ENCODE assay signal across 18 cellular contexts in the genomic region with DNA sequence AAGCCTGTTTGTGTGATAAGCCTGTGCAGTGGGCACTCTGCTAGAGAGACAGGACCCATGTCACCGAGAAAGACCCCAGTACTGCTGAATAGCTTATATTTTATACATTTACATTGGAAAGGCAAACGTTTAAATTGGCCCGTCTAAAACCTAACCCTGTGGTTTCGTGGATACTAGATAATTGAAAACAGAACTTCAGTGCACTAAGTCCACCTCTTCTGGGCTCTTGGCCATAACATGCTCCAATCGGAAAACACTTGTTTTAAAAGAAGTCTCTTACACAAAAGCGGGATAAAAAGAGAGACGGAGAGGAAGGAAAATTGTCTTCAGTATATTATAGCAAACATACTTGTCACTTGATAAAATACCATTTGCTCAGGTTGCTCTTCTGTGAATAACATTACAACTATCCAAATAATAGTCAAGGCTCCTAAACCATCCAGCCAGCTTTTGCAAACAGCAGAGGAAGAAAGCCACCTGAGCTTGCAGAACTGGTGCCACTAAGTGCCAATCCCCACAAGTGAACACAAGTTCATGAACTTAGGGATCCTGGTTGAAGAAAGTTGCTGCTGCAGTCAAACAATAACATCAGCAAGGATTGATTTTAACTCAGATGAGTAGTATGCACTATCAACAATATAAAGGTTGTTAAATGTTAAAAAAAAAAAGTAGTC.
DNase-seq lines count a peak whose midpoint lies in the region; ATAC-seq and TF ChIP-seq lines count a peak whose summit lies in the region.
"Had no signal": no experiment of that assay in that cellular context is flagged by ENCODE, and none has a peak within 500 bp of the region (broad histone marks: within the 10 kb centered on the region; RNA-seq: fewer than 3 reads in every experiment).

No MANE protein-coding gene starts in this region.

- no peak for TF ChIP-seq CTCF in brain microvascular endothelial cell (IDR thresholded peaks at IDR 0.05; ENCODE audit: low read depth, low read length, missing control alignments)
- TF ChIP-seq CTCF in left lung (IDR thresholded peaks at IDR 0.05) = no peak
- TF ChIP-seq CTCF in thoracic aorta (IDR thresholded peaks at IDR 0.05) = no peak

- H3K36me3 ChIP-seq in brain microvascular endothelial cell (replicated peaks) (no peaks in the 10 kb centered on the region), left lung (no peaks in the 10 kb centered on the region), thoracic aorta (no peaks in the 10 kb centered on the region)
- H3K36me3 ChIP-seq: prostate gland had no signal

- no peak overlapping the region for H3K4me3 Mint-ChIP-seq in activated CD4-positive, alpha-beta T cell treated with anti-CD3 and anti-CD28 coated beads, Interleukin-2, amount 10 ng/mL, durations not matched to agents 24 days and 14 days
- H3K4me3 Mint-ChIP-seq: activated T-cell treated with anti-CD3 and anti-CD28 coated beads, Interleukin-2, amount 50 U/mL, for 24 hours; T-helper 2 cell treated with Interferon-gamma antibody and Interleukin-4, amounts not matched to agents 5 μg/mL and 100 μg/mL, for 36 hours; type B pancreatic cell had no signal

- H3K36me3 Mint-ChIP-seq in activated CD4-positive, alpha-beta T cell treated with anti-CD3 and anti-CD28 coated beads, Interleukin-2, amount 10 ng/mL, durations not matched to agents 24 days and 14 days (ENCODE audit: low read depth) = no peaks in the 10 kb centered on the region
- H3K36me3 Mint-ChIP-seq: type B pancreatic cell had no signal

- in situ Hi-C loops in brain microvascular endothelial cell (cut with HindIII; ENCODE audit: low pct_ligation_motif_present, low sequenced_read_pairs) = no loop called here

- peaks cover 0 to 8% of the 10 kb centered on the region in 2 donors for H3K4me1 ChIP-seq in left lung
- H3K4me1 ChIP-seq in thoracic aorta (ENCODE audit: control insufficient read depth in 1 of 2, low read depth in 2 of 2) = peaks cover 14 to 54% of the 10 kb centered on the region in 2 donors
- H3K4me1 ChIP-seq: prostate gland had no signal

- ATAC-seq in left lung = peak; percentile 79
- no peak for ATAC-seq in thoracic aorta (ENCODE audit: insufficient number of reproducible peaks, low FRiP score, low read depth)

- H3K9me3 ChIP-seq in left lung (no peaks in the 10 kb centered on the region), thoracic aorta (no peaks in the 10 kb centered on the region)
- H3K9me3 ChIP-seq: prostate gland had no signal

- H3K4me1 Mint-ChIP-seq in activated CD4-positive, alpha-beta T cell treated with anti-CD3 and anti-CD28 coated beads, Interleukin-2, amount 10 ng/mL, durations not matched to agents 24 days and 14 days = no peaks in the 10 kb centered on the region

- H3K27me3 Mint-ChIP-seq in activated CD4-positive, alpha-beta T cell treated with anti-CD3 and anti-CD28 coated beads, Interleukin-2, amount 10 ng/mL, durations not matched to agents 24 days and 14 days = no peaks in the 10 kb centered on the region
- H3K27me3 Mint-ChIP-seq: activated T-cell treated with anti-CD3 and anti-CD28 coated beads, Interleukin-2, amount 50 U/mL, for 24 hours; type B pancreatic cell had no signal

- intact Hi-C loops in activated CD4-positive, alpha-beta T cell treated with anti-CD3 and anti-CD28 coated beads, Interleukin-2, amount 10 ng/mL, durations not matched to agents 24 days and 14 days (cut with micrococcal nuclease) = no loop called here
- intact Hi-C loops in left lung (cut with DNase I) = no loop called here

- H3K4me3 ChIP-seq in brain microvascular endothelial cell (ENCODE audit: low read depth, low read length) = no peak overlapping the region
- H3K4me3 ChIP-seq in left lung = no peak overlapping the region
- H3K4me3 ChIP-seq in thoracic aorta = no peak overlapping the region
- H3K4me3 ChIP-seq: prostate gland had no signal

- H3K27ac ChIP-seq in brain microvascular endothelial cell (peak overlapping the region; percentile 5), left lung (no peak overlapping the region), thoracic aorta (peak overlapping the region; percentile 3 to 55)
- H3K27ac ChIP-seq: 22Rv1, prostate gland, RWPE1 had no signal

- no peak overlapping the region for H3K27ac Mint-ChIP-seq in activated CD4-positive, alpha-beta T cell treated with anti-CD3 and anti-CD28 coated beads, Interleukin-2, amount 10 ng/mL, durations not matched to agents 24 days and 14 days
- H3K27ac Mint-ChIP-seq: activated T-cell treated with anti-CD3 and anti-CD28 coated beads, Interleukin-2, amount 50 U/mL, for 24 hours; T-helper 2 cell treated with Interferon-gamma antibody and Interleukin-4, amounts not matched to agents 5 μg/mL and 100 μg/mL, for 36 hours; type B pancreatic cell had no signal

- H3K27me3 ChIP-seq in brain microvascular endothelial cell (replicated peaks) = no peaks in the 10 kb centered on the region
- H3K27me3 ChIP-seq in left lung = no peaks in the 10 kb centered on the region
- H3K27me3 ChIP-seq in thoracic aorta (replicated peaks; ENCODE audit: insufficient read depth) = no peaks in the 10 kb centered on the region

- peak; percentile 25 for DNase-seq in activated CD4-positive, alpha-beta T cell treated with anti-CD3 and anti-CD28 coated beads, Interleukin-2, amount 10 ng/mL, durations not matched to agents 24 days and 14 days
- DNase-seq in activated CD4-positive, alpha-beta T cell treated with anti-CD3 and anti-CD28 coated beads for 4 hours = no peak
- DNase-seq in brain microvascular endothelial cell (no peak), left lung (no peak), thoracic aorta (ENCODE audit: low spot score) (no peak), anterior cingulate cortex (lab: John Stamatoyannopoulos, UW) (no peak), dermis blood vessel endothelial cell (no peak), COLO668 (lab: John Stamatoyannopoulos, UW; ENCODE audit: unreplicated experiment) (no peak)
- DNase-seq: activated CD4-positive, alpha-beta T cell treated with anti-CD3 and anti-CD28 coated beads for 48 hours; activated T-cell treated with anti-CD3 and anti-CD28 coated beads, Interleukin-2, amount 50 U/mL, for 24 hours; cortex of kidney; NCI-H2107; NCI-H82 had no signal

- no peaks in the 10 kb centered on the region for H3K9me3 Mint-ChIP-seq in activated CD4-positive, alpha-beta T cell treated with anti-CD3 and anti-CD28 coated beads, Interleukin-2, amount 10 ng/mL, durations not matched to agents 24 days and 14 days
- H3K9me3 Mint-ChIP-seq: activated T-cell treated with anti-CD3 and anti-CD28 coated beads, Interleukin-2, amount 50 U/mL, for 24 hours; T-helper 2 cell treated with Interferon-gamma antibody and Interleukin-4, amounts not matched to agents 5 μg/mL and 100 μg/mL, for 36 hours had no signal

Comparison
In these comparisons a context has a peak if more than half of its experiments do, and no peak if none do; other contexts are left out.
1. H3K27ac ChIP-seq: peak in brain microvascular endothelial cell (single experiment) and thoracic aorta (2 of 2); none in left lung (0 of 2).